In the genomic region with DNA sequence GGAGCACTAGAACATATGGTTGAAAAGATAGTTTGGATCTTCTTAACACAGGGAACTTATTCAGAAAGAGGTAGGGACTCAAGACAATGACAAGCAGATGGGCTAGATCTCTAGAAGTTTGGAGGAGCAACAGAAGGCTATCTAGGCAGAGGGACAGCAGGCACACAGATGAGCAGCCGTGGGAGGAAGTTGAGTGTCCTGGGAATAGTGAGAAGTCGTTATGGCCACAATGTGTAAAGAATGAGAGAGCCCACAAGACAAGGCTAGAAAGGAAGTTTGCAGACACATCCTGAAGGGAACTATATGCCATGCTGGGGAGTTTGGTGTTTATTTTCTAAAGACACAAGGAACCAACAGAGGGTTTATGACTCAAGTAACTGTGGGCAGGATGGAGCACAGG, we compare ENCODE assay signal across 27 cellular contexts.
"Had no signal": no experiment of that assay in that cellular context is flagged by ENCODE, and none has a peak within 500 bp of the region (broad histone marks: within the 10 kb centered on the region; RNA-seq: fewer than 3 reads in every experiment).

No MANE protein-coding gene starts in this region.

- FAIRE-seq: endometrium, TTC549, urothelium cell line had no signal

- H3K27ac Mint-ChIP-seq: activated naive CD8-positive, alpha-beta T cell; activated T-cell treated with anti-CD3 and anti-CD28 coated beads, Interleukin-2, amount 50 U/mL, for 24 hours; activated T-helper 2 cell treated with anti-CD3 and anti-CD28 coated beads, Interferon-gamma antibody, Interleukin-2, Interleukin-4, amounts not matched to agents 10 μg/mL and 5 μg/mL and 100 μg/mL, durations not matched to agents 14 hours and 24 hours and 36 hours; dendritic cell treated with granulocyte-macrophage colony-stimulating factor and Interleukin-4, amounts not matched to agents 40 ng/mL and 50 ng/mL, for 4 days; memory B cell; nephron; stimulated activated naive CD8-positive, alpha-beta T cell treated with anti-CD3 and anti-CD28 coated beads, Interleukin-15, amount 100 ng/mL, for 72 hours had no signal

- H3K36me3 Mint-ChIP-seq: activated naive CD8-positive, alpha-beta T cell; memory B cell had no signal

- H3K4me3 ChIP-seq: adrenal gland, ascending aorta, heart right ventricle, ovary, prostate gland, right atrium auricular region, tibial nerve had no signal

- H3K4me3 Mint-ChIP-seq: activated naive CD8-positive, alpha-beta T cell; activated T-cell treated with anti-CD3 and anti-CD28 coated beads, Interleukin-2, amount 50 U/mL, for 24 hours; dendritic cell treated with granulocyte-macrophage colony-stimulating factor and Interleukin-4, amounts not matched to agents 40 ng/mL and 50 ng/mL, for 4 days; memory B cell; nephron; stimulated activated naive CD8-positive, alpha-beta T cell treated with anti-CD3 and anti-CD28 coated beads, Interleukin-15, amount 100 ng/mL, for 72 hours had no signal

- H3K36me3 ChIP-seq: adrenal gland, brain microvascular endothelial cell, neutrophil, ovary, prostate gland, tibial nerve, WERI-Rb-1 had no signal

- H3K4me1 Mint-ChIP-seq: nephron had no signal

- H3K9me3 ChIP-seq: adrenal gland, ascending aorta, heart right ventricle, neutrophil, ovary, prostate gland, right atrium auricular region, tibial nerve had no signal

- DNase-seq: activated CD4-positive, alpha-beta T cell treated with anti-CD3 and anti-CD28 coated beads for 1 hour; activated naive CD4-positive, alpha-beta T cell; activated T-cell treated with anti-CD3 and anti-CD28 coated beads, Interleukin-2, amount 50 U/mL, for 24 hours; adrenal gland; brain microvascular endothelial cell; caudate nucleus; effector CD4-positive, alpha-beta T cell; foreskin fibroblast; heart right ventricle; islet precursor cell; left colon; ovary; stimulated activated naive CD8-positive, alpha-beta T cell treated with anti-CD3 and anti-CD28 coated beads, Interleukin-15, amount 100 ng/mL, for 72 hours; WERI-Rb-1 had no signal

- H3K9me3 Mint-ChIP-seq: nephron; stimulated activated naive CD8-positive, alpha-beta T cell treated with anti-CD3 and anti-CD28 coated beads, Interleukin-15, amount 100 ng/mL, for 72 hours had no signal

- H3K4me1 ChIP-seq: ascending aorta, prostate gland, right atrium auricular region, tibial nerve had no signal

- H3K27me3 ChIP-seq: adrenal gland, ascending aorta, brain microvascular endothelial cell, heart right ventricle, ovary, right atrium auricular region, tibial nerve had no signal

- H3K27ac ChIP-seq: adrenal gland, ascending aorta, brain microvascular endothelial cell, heart right ventricle, neutrophil, ovary, prostate gland, right atrium auricular region, tibial nerve, WERI-Rb-1 had no signal

- ATAC-seq: heart right ventricle; left colon; stimulated activated naive CD8-positive, alpha-beta T cell treated with anti-CD3 and anti-CD28 coated beads, Interleukin-15, amount 100 ng/mL, for 72 hours had no signal

- H3K27me3 Mint-ChIP-seq: memory B cell; stimulated activated naive CD8-positive, alpha-beta T cell treated with anti-CD3 and anti-CD28 coated beads, Interleukin-15, amount 100 ng/mL, for 72 hours had no signal
